Comparison of ENCODE assay signal across 8 cellular contexts in the genomic region with DNA sequence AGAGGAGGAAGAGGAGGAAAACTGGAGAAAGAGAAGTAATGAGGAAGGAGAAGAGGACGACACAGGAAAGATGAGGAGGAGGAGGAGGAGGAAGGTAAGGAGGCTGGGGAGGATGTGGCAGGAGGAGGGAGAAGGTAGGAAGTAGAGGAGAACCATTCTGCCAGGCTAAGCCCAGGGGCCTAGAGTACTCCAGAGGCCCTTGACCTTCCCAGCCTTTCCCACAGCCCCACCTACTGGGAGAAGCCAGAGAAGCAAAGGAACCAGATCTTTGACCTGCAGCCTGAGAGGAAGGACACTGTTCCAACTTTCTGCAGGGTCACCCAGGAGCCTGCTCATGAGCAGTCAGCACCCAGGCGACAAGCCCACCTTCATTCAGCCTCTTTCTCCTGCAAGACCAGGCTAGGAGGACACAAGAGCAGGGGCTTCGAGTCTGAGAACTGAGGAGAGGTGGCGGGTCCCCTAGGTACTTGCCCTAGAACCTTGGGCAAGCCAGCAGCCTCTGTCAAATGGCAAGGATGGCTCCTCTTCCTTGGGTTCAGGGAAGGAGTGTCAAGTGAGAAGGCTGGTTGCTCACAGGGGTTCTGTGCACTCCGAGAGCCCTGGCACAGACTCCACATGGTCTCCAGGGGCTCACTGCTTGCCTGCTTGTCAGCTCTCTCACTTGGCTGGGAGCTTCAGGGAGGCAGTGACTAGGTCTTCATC. TPM values are rescaled to one million over a fixed set of nuclear protein-coding genes. Genes with fewer than 3 reads are reported as not detected.
A peak's percentile ranks its signal among the peaks of the same experiment; 100 is the strongest.
DNase-seq lines count a peak whose midpoint lies in the region; ATAC-seq and TF ChIP-seq lines count a peak whose summit lies in the region.

No MANE protein-coding gene starts in this region.

- H2AFZ ChIP-seq in DND-41 (ENCODE audit: low read depth, low read length) (no peak overlapping the region), MM.1S (ENCODE audit: low read length) (no peak overlapping the region)

- H3K4me2 ChIP-seq in DND-41 (ENCODE audit: insufficient read depth, low read length) (no peak overlapping the region), MM.1S (ENCODE audit: low read depth, low read length) (no peak overlapping the region)

- H3K79me2 ChIP-seq in DND-41 (ENCODE audit: insufficient read depth, low read length) (no peaks in the 10 kb centered on the region), MM.1S (ENCODE audit: low read length) (no peaks in the 10 kb centered on the region)

- DNase-seq in DND-41 (no peak), MM.1S (no peak), choroid plexus epithelial cell (ENCODE audit: low read depth) (no peak), OCI-M2 (lab: John Stamatoyannopoulos, UW; ENCODE audit: unreplicated experiment) (no peak), SIG-M5 (lab: John Stamatoyannopoulos, UW) (no peak), foreskin melanocyte (no peak)
- DNase-seq in activated CD8-positive, alpha-beta T cell treated with anti-CD3 and anti-CD28 coated beads, Interleukin-2, amount 10 ng/mL, durations not matched to agents 7 days and 5 days: no peak

- H3K9me3 Mint-ChIP-seq in activated CD8-positive, alpha-beta T cell treated with anti-CD3 and anti-CD28 coated beads, Interleukin-2, amount 10 ng/mL, durations not matched to agents 7 days and 5 days (ENCODE audit: insufficient read depth): no peaks in the 10 kb centered on the region

- no peaks in the 10 kb centered on the region for H3F3A ChIP-seq in MM.1S (ENCODE audit: insufficient read depth, low read length)

- H3K36me3 ChIP-seq in DND-41 (ENCODE audit: insufficient read depth, low read length) (no peaks in the 10 kb centered on the region), MM.1S (replicated peaks; ENCODE audit: insufficient read depth, low read length) (no peaks in the 10 kb centered on the region), muscle layer of duodenum (ENCODE audit: control insufficient read depth in 1 of 2, insufficient read depth in 2 of 2, low read length in 2 of 2) (no peaks in the 10 kb centered on the region)

- no peaks in the 10 kb centered on the region for H3K9me2 ChIP-seq in MM.1S (replicated peaks; ENCODE audit: insufficient read depth, low read length)

- ATAC-seq in DND-41 (ENCODE audit: insufficient read depth, low read depth): no peak
- no peak for ATAC-seq in activated CD8-positive, alpha-beta T cell treated with anti-CD3 and anti-CD28 coated beads, Interleukin-2, amount 10 ng/mL, durations not matched to agents 7 days and 5 days

- peak; percentile 50 for TF ChIP-seq CTCF in DND-41 (IDR thresholded peaks at IDR 0.05; ENCODE audit: borderline replicate concordance, extremely low read depth, low read length, poor library complexity, severe bottlenecking)
- peak; percentile 28 for TF ChIP-seq CTCF in MM.1S (IDR thresholded peaks at IDR 0.05; ENCODE audit: low read length)
- peak; percentile 39 for TF ChIP-seq CTCF in choroid plexus epithelial cell (conservative IDR thresholded peaks at IDR 0.05; ENCODE audit: low read depth, low read length)

- H3K9ac ChIP-seq in DND-41 (ENCODE audit: low read depth, low read length): no peak overlapping the region
- H3K9ac ChIP-seq in MM.1S (ENCODE audit: low read length): no peak overlapping the region

- H3K9me3 ChIP-seq in DND-41 (ENCODE audit: insufficient read depth, low read length, severe bottlenecking) (no peaks in the 10 kb centered on the region), MM.1S (replicated peaks; ENCODE audit: insufficient read depth, low read length) (no peaks in the 10 kb centered on the region), muscle layer of duodenum (ENCODE audit: control insufficient read depth in 1 of 2, low read length in 2 of 2) (no peaks in the 10 kb centered on the region)

- H3K27ac ChIP-seq in DND-41 (ENCODE audit: low read length) (no peak overlapping the region), MM.1S (ENCODE audit: low read length) (no peak overlapping the region), muscle layer of duodenum (ENCODE audit: low read length) (peak overlapping the region; percentile 1)

- H3K27me3 Mint-ChIP-seq in activated CD8-positive, alpha-beta T cell treated with anti-CD3 and anti-CD28 coated beads, Interleukin-2, amount 10 ng/mL, durations not matched to agents 7 days and 5 days (ENCODE audit: low read depth): peaks cover 7% of the 10 kb centered on the region

- H4K20me1 ChIP-seq in DND-41 (ENCODE audit: insufficient read depth, low read length) (peaks cover 18% of the 10 kb centered on the region), MM.1S (ENCODE audit: insufficient read depth, low read length) (no peaks in the 10 kb centered on the region)

- H3K27ac Mint-ChIP-seq in activated CD8-positive, alpha-beta T cell treated with anti-CD3 and anti-CD28 coated beads, Interleukin-2, amount 10 ng/mL, durations not matched to agents 7 days and 5 days: no peak overlapping the region

- POLR2A ChIA-PET in activated CD8-positive, alpha-beta T cell treated with anti-CD3 and anti-CD28 coated beads, Interleukin-2, amount 10 ng/mL, durations not matched to agents 7 days and 5 days (lab: Charles Lee): no interaction called here

- peaks cover 37% of the 10 kb centered on the region for H3K27me3 ChIP-seq in DND-41 (ENCODE audit: insufficient read depth, low read length, poor library complexity)
- H3K27me3 ChIP-seq in MM.1S (replicated peaks; ENCODE audit: insufficient read depth, low read length): peaks cover 4% of the 10 kb centered on the region; the same call in 1 of the 2 replicates
- H3K27me3 ChIP-seq in muscle layer of duodenum (ENCODE audit: low read depth, low read length): no peaks in the 10 kb centered on the region

- H3K4me3 ChIP-seq in DND-41 (ENCODE audit: low read depth in 1 of 2, low read length in 2 of 2) (no peak overlapping the region), MM.1S (ENCODE audit: low read length) (no peak overlapping the region), choroid plexus epithelial cell (ENCODE audit: low read depth, low read length) (no peak overlapping the region), muscle layer of duodenum (ENCODE audit: low read depth in 1 of 2, low read length in 2 of 2) (no peak overlapping the region)

- H3K4me1 Mint-ChIP-seq in activated CD8-positive, alpha-beta T cell treated with anti-CD3 and anti-CD28 coated beads, Interleukin-2, amount 10 ng/mL, durations not matched to agents 7 days and 5 days (ENCODE audit: low read depth): no peaks in the 10 kb centered on the region

- CTCF ChIA-PET in activated CD8-positive, alpha-beta T cell treated with anti-CD3 and anti-CD28 coated beads, Interleukin-2, amount 10 ng/mL, durations not matched to agents 7 days and 5 days (lab: Charles Lee): interaction anchor here (1.3 kb wide), 1 partner anchor 15 kb away, joined by 6 read pairs; no protein-coding TSS in a partner anchor

- H3K4me1 ChIP-seq in DND-41 (ENCODE audit: insufficient read depth, low read length): no peaks in the 10 kb centered on the region
- no peaks in the 10 kb centered on the region for H3K4me1 ChIP-seq in MM.1S (ENCODE audit: low read length)
- peaks cover 25 to 30% of the 10 kb centered on the region in 2 donors for H3K4me1 ChIP-seq in muscle layer of duodenum (ENCODE audit: control insufficient read depth in 1 of 2, insufficient read depth in 2 of 2, low read length in 2 of 2)

- H3K36me3 Mint-ChIP-seq in activated CD8-positive, alpha-beta T cell treated with anti-CD3 and anti-CD28 coated beads, Interleukin-2, amount 10 ng/mL, durations not matched to agents 7 days and 5 days (ENCODE audit: low read depth): no peaks in the 10 kb centered on the region

- no peak overlapping the region for H3K4me3 Mint-ChIP-seq in activated CD8-positive, alpha-beta T cell treated with anti-CD3 and anti-CD28 coated beads, Interleukin-2, amount 10 ng/mL, durations not matched to agents 7 days and 5 days

RNA-seq across cellular contexts. Expression of a gene that starts 27.9 kb away (rescaled TPM):
- total RNA-seq in activated CD8-positive, alpha-beta T cell treated with anti-CD3 and anti-CD28 coated beads, Interleukin-2, amount 10 ng/mL, durations not matched to agents 7 days and 5 days: 1 to 10 TPM; 5.3 TPM

RNA-seq across cellular contexts. Expression of a gene that starts 45.0 kb away (rescaled TPM):
- total RNA-seq in activated CD8-positive, alpha-beta T cell treated with anti-CD3 and anti-CD28 coated beads, Interleukin-2, amount 10 ng/mL, durations not matched to agents 7 days and 5 days: not detected

RNA-seq across cellular contexts. Expression of a gene that starts 57.0 kb away (rescaled TPM):
- total RNA-seq in activated CD8-positive, alpha-beta T cell treated with anti-CD3 and anti-CD28 coated beads, Interleukin-2, amount 10 ng/mL, durations not matched to agents 7 days and 5 days: not detected
